ENCODE assay signal across 8 cellular contexts in genomic region chr3:171614318-171614967, GRCh38.
DNase-seq lines count a peak whose midpoint lies in the region; ATAC-seq and TF ChIP-seq lines count a peak whose summit lies in the region.

No MANE protein-coding gene starts in this region.

- DNase-seq in AG09309 (ENCODE audit: low read depth), result no peak
- no peak for DNase-seq in ascending aorta (ENCODE audit: low spot score in 2 of 2)
- DNase-seq in kidney glomerular epithelial cell (lab: John Stamatoyannopoulos, UW), result peak; percentile 87
- no peak for DNase-seq in amniotic stem cell (lab: John Stamatoyannopoulos, UW)
- DNase-seq in NCI-H526 treated with DMSO at 0.1 percent for 48 hours (lab: John Stamatoyannopoulos, UW), result no peak

- no peak overlapping the region for H3K4me3 ChIP-seq in AG09309 (ENCODE audit: control insufficient read depth, low read depth, low read length)
- H3K4me3 ChIP-seq in ascending aorta, result no peak overlapping the region

- TF ChIP-seq CTCF in AG09309 (IDR thresholded peaks at IDR 0.05; ENCODE audit: control insufficient read depth, insufficient read depth, low read depth, low read length, missing control alignments) (peak; percentile 61), ascending aorta (IDR thresholded peaks at IDR 0.05) (peak in 2 of 3 experiments; percentile 23 to 44)

- intact Hi-C loops in ascending aorta (cut with DNase I), result no loop called here

- H3K27me3 ChIP-seq in ascending aorta, result no peaks in the 10 kb centered on the region

- H3K4me1 ChIP-seq in ascending aorta, result no peaks in the 10 kb centered on the region

- peak; percentile 48 for ATAC-seq in GM19351 (IDR thresholded peaks at IDR 0.05; ENCODE audit: unreplicated experiment)
- ATAC-seq in GM21737 (IDR thresholded peaks at IDR 0.05; ENCODE audit: unreplicated experiment), result no peak
- ATAC-seq in HG02870 (IDR thresholded peaks at IDR 0.05; ENCODE audit: unreplicated experiment), result no peak

- H3K27ac ChIP-seq in ascending aorta, result no peak overlapping the region

- H3K36me3 ChIP-seq in ascending aorta, result peaks cover 21 to 25% of the 10 kb centered on the region in 2 donors

- peaks cover 0 to 5% of the 10 kb centered on the region in 2 donors for H3K9me3 ChIP-seq in ascending aorta
